8 cellular contexts compared by ENCODE assay signal in the genomic region with DNA sequence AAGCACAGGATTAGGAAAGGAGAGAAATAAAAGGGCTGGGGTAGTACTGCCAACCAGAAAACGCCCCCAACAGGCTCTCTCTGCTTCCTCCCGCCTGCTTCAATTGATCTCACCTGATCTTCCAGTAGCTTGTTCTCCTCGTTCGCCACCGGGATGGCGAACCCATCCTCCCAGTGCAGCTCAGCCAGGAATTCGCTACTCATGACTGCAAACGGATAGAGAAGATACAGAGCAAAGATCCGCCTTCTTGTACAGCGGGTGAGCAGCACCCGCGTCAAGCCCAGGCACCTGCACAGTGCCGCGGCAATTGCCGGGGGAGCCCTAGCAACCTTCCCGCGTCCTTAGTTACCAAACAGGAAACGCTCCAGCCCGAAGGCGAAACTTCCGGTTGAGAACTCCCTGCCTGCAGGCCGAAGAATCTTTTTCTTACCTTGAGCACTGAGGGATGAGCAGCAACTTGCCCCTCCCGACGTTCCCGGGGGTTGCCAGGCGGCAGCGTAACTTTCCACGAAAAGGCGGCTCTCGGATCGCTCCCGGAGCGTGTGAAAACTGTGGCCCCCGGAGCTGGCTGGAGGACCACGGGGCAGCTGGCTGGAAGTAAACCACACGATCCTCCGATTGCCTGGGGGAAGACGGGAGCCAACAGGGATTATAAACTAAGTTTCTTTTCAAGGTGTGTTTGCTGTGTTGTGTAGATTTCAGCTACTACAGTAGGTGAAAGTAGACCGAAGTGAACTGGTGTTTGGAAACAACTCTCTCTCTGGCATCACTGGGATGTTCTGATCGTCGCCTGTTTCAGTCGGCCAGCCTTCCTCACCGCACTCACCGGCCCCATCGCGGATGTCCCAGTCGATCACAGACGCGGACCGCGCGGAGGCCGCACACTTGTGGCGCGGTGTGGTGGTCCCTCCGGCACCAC. TPM values are rescaled to one million over a fixed set of nuclear protein-coding genes. Genes with fewer than 3 reads are reported as not detected.
DNase-seq lines count a peak whose midpoint lies in the region; ATAC-seq, FAIRE-seq and TF ChIP-seq lines count a peak whose summit lies in the region.

CCDC39 (minus strand) TSS at position 312 of the 919 bp plus-strand sequence; CDS start at position 203, 109 bp downstream.

- TF ChIP-seq CTCF in GM12864 (IDR thresholded peaks at IDR 0.05; ENCODE audit: low read depth, low read length, missing control alignments), result no peak

- no peaks in the 10 kb centered on the region for H3K27me3 ChIP-seq in small intestine (ENCODE audit: control insufficient read depth in 2 of 2, insufficient read depth in 2 of 2, low read length in 2 of 2)

- no peaks in the 10 kb centered on the region for H3K4me1 ChIP-seq in small intestine (ENCODE audit: control insufficient read depth in 2 of 2, insufficient read depth in 1 of 2, low read depth in 1 of 2, low read length in 1 of 2)

- 1% methylated on average over 56 of the region's 56 CpGs for WGBS in small intestine, 3 donors

- H3K36me3 ChIP-seq in small intestine (ENCODE audit: control insufficient read depth in 2 of 2, insufficient read depth in 2 of 2, low read length in 2 of 2), result no peaks in the 10 kb centered on the region

- FAIRE-seq in small intestine (lab: Jason Lieb, UNC), result no peak

- DNase-seq in GM12864 (ENCODE audit: low read depth) (peak; percentile 36), NCI-H128 (lab: John Stamatoyannopoulos, UW; ENCODE audit: unreplicated experiment) (peak; percentile 89), T-helper 9 cell (peak; percentile 21), brain pericyte (ENCODE audit: low read depth, low spot score) (peak; percentile 16), iPS-NIHi11 (ENCODE audit: low spot score) (peak; percentile 87), small intestine (peak; percentile 70), LoVo (ENCODE audit: low spot score) (no peak)

- no peak within 1 kb of the TSS for H3K27ac ChIP-seq in small intestine (ENCODE audit: low read depth in 1 of 2, low read length in 1 of 2)

- peak; percentile 97 for ATAC-seq in HG02588 (IDR thresholded peaks at IDR 0.05; ENCODE audit: unreplicated experiment)

- no peaks in the 10 kb centered on the region for H3K9me3 ChIP-seq in small intestine (ENCODE audit: control insufficient read depth, low read depth)

- H3K4me3 ChIP-seq in GM12864 (ENCODE audit: low read depth, low read length) (peak within 1 kb of the TSS; percentile 64), small intestine (ENCODE audit: low read depth in 1 of 2, low read length in 2 of 2) (peak within 1 kb of the TSS; percentile 38 to 56)

RNA-seq across cellular contexts. Expression of gene CCDC39, which starts in this region (rescaled TPM):
- polyA plus RNA-seq in small intestine, result under 1 TPM in 1 of 3 donors, not detected in 2; 0.09 TPM

Comparison
In these comparisons a context has a peak if more than half of its experiments do, and no peak if none do; other contexts are left out.
1. Peak in DNase-seq and H3K4me3 ChIP-seq in small intestine; RNA of the gene not detected or under 1 TPM.